In genomic region chr14:37939442-37940028, GRCh38 we compare ENCODE assay signal across 29 cellular contexts.
"Had no signal": no experiment of that assay in that cellular context is flagged by ENCODE, and none has a peak within 500 bp of the region (broad histone marks: within the 10 kb centered on the region; RNA-seq: fewer than 3 reads in every experiment).

No MANE protein-coding gene starts in this region.

- H3K9me3 ChIP-seq: adrenal gland, body of pancreas, colonic mucosa had no signal

- DNase-seq: activated CD4-positive, alpha-beta memory T cell treated with anti-CD3 and anti-CD28 coated beads for 36 hours; activated CD4-positive, alpha-beta T cell treated with anti-CD3 and anti-CD28 coated beads for 36 hours; activated CD4-positive, alpha-beta T cell treated with anti-CD3 and anti-CD28 coated beads, Interleukin-2, amount 10 ng/mL, durations not matched to agents 24 days and 14 days; activated CD4-positive, CD25-positive, alpha-beta regulatory T cell; activated CD4-positive, CD25-positive, alpha-beta regulatory T cell treated with anti-CD3 and anti-CD28 coated beads, Interleukin-2, amount 50 U/mL, for 72 hours; activated CD8-positive, alpha-beta memory T cell treated with anti-CD3 and anti-CD28 coated beads, Interleukin-2, amount 10 ng/mL, durations not matched to agents 7 days and 5 days; activated CD8-positive, alpha-beta memory T cell treated with anti-CD3 and anti-CD28 coated beads, Interleukin-2, amount 50 U/mL, for 4 hours; activated CD8-positive, alpha-beta T cell treated with anti-CD3 and anti-CD28 coated beads, Interleukin-2, amount 10 ng/mL, durations not matched to agents 7 days and 5 days; activated effector memory CD4-positive, alpha-beta T cell treated with anti-CD3 and anti-CD28 coated beads, Interleukin-2, amount 50 U/mL, for 16 hours; activated naive CD4-positive, alpha-beta T cell treated with anti-CD3 and anti-CD28 coated beads for 36 hours; activated naive CD8-positive, alpha-beta T cell treated with anti-CD3 and anti-CD28 coated beads for 36 hours; activated naive CD8-positive, alpha-beta T cell treated with anti-CD3 and anti-CD28 coated beads, Interleukin-2, amount 50 U/mL, for 24 hours; activated T-cell treated with anti-CD3 and anti-CD28 coated beads, Interleukin-2, amount 50 U/mL, for 1 hour; activated T-cell treated with anti-CD3 and anti-CD28 coated beads, Interleukin-2, amount 50 U/mL, for 48 hours; adrenal gland; amygdala; aorta; body of pancreas; central memory CD4-positive, alpha-beta T cell; cerebellar nuclear complex; colonic mucosa; effector CD8-positive, alpha-beta T cell; esophagus squamous epithelium; foreskin melanocyte; T-helper 2 cell had no signal

- ATAC-seq: activated CD4-positive, alpha-beta T cell treated with anti-CD3 and anti-CD28 coated beads for 36 hours; activated CD8-positive, alpha-beta memory T cell treated with anti-CD3 and anti-CD28 coated beads, Interleukin-2, amount 10 ng/mL, durations not matched to agents 7 days and 5 days; activated CD8-positive, alpha-beta T cell treated with anti-CD3 and anti-CD28 coated beads, Interleukin-2, amount 10 ng/mL, durations not matched to agents 7 days and 5 days; activated naive CD8-positive, alpha-beta T cell treated with anti-CD3 and anti-CD28 coated beads, Interleukin-2, amount 50 U/mL, for 24 hours; body of pancreas; gastroesophageal sphincter had no signal

- H3K27ac ChIP-seq: adrenal gland, body of pancreas, cardiac muscle cell, colonic mucosa, epithelial cell of prostate, esophagus squamous epithelium, gastroesophageal sphincter had no signal

- H3K4me1 ChIP-seq: adrenal gland, body of pancreas, colonic mucosa, esophagus squamous epithelium had no signal

- H3K27me3 ChIP-seq: adrenal gland, body of pancreas, cardiac muscle cell, colonic mucosa, esophagus squamous epithelium, gastroesophageal sphincter had no signal

- H3K4me3 ChIP-seq: adrenal gland, body of pancreas, cardiac muscle cell, colonic mucosa, esophagus squamous epithelium, gastroesophageal sphincter had no signal

- FAIRE-seq: endothelial cell of umbilical vein had no signal

- H3K36me3 ChIP-seq: adrenal gland, cardiac muscle cell, colonic mucosa, esophagus squamous epithelium, gastroesophageal sphincter had no signal
